ENCODE assay signal across 11 cellular contexts in the genomic region with DNA sequence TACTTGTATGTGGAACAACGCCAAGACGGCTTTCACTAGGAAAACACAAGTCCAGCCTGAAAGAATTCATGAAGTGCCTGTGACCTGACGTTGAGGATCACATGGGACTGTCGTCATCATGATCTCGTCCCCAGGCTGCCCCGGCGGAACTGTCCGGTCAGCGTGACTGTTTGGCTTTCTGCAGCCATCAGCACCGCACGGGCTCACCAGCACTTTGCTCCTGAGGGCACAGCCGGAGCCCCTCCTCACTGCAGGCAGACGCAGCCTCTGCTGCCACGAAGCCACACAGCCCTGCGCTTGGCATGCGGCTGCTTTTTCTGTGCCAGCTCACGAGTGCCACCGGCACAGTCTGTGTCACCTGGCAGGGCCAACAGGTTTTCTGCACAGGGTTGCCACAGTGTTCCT. TPM values are rescaled to one million over a fixed set of nuclear protein-coding genes. Genes with fewer than 3 reads are reported as not detected.
A peak's percentile ranks its signal among the peaks of the same experiment; 100 is the strongest.
DNase-seq lines count a peak whose midpoint lies in the region; ATAC-seq, FAIRE-seq and TF ChIP-seq lines count a peak whose summit lies in the region.
"Had no signal": no experiment of that assay in that cellular context is flagged by ENCODE, and none has a peak within 500 bp of the region (broad histone marks: within the 10 kb centered on the region; RNA-seq: fewer than 3 reads in every experiment).

No MANE protein-coding gene starts in this region.

- intact Hi-C loops in lower lobe of right lung (cut with DNase I) (no loop called here), thyroid gland (cut with DNase I) (no loop called here)

- H3K4me1 ChIP-seq in lower lobe of right lung (peaks cover 13% of the 10 kb centered on the region), thyroid gland (peaks cover 4 to 18% of the 10 kb centered on the region in 2 donors)

- 49 to 67% methylated on average over 9 to 11 of the region's 18 CpGs for WGBS in thyroid gland, 2 donors

- TF ChIP-seq CTCF in lower lobe of right lung (IDR thresholded peaks at IDR 0.05) = no peak
- no peak for TF ChIP-seq CTCF in thyroid gland (IDR thresholded peaks at IDR 0.05)

- FAIRE-seq in HTR-8/SVneo (lab: Jason Lieb, UNC) = peak; percentile 63
- FAIRE-seq: H1 had no signal

- DNase-seq in HTR-8/SVneo (ENCODE audit: insufficient read length, low spot score) (no peak), dermis microvascular lymphatic vessel endothelial cell (ENCODE audit: low read depth in 2 of 2) (peak; percentile 43), lower lobe of right lung (no peak), thyroid gland (peak; percentile 85 to 87), NCI-H345 treated with DMSO at 0.1 percent for 48 hours (lab: John Stamatoyannopoulos, UW; ENCODE audit: unreplicated experiment) (no peak), COLO668 (lab: John Stamatoyannopoulos, UW; ENCODE audit: unreplicated experiment) (no peak), NCI-H526 (lab: John Stamatoyannopoulos, UW) (no peak)
- DNase-seq: SHP77 treated with DMSO at 0.1 percent for 48 hours; stimulated activated CD4-positive, alpha-beta T cell treated with anti-CD3 and anti-CD28 coated beads, Interleukin-4, amount 100 ng/mL, for 4 hours had no signal

- ATAC-seq in lower lobe of right lung (peak; percentile 64 to 84), GM19455 (IDR thresholded peaks at IDR 0.05; ENCODE audit: unreplicated experiment) (no peak)

- H3K9me3 ChIP-seq in lower lobe of right lung (no peaks in the 10 kb centered on the region), thyroid gland (no peaks in the 10 kb centered on the region)

- peaks cover 88% of the 10 kb centered on the region for H3K36me3 ChIP-seq in lower lobe of right lung
- peaks cover 23 to 26% of the 10 kb centered on the region in 2 donors for H3K36me3 ChIP-seq in thyroid gland

- H3K27me3 ChIP-seq in lower lobe of right lung (ENCODE audit: low read depth) = no peaks in the 10 kb centered on the region
- H3K27me3 ChIP-seq in thyroid gland = no peaks in the 10 kb centered on the region

- H3K27ac ChIP-seq in lower lobe of right lung (peak overlapping the region; percentile 75), thyroid gland (peak overlapping the region; percentile 89 to 92 (median 89))

- TF ChIP-seq POLR2A in thyroid gland (IDR thresholded peaks at IDR 0.05) = peak in 1 of 2 donors; percentile 66

- H3K4me3 ChIP-seq in lower lobe of right lung (no peak overlapping the region), thyroid gland (replicated peaks in 1 of 3) (no peak overlapping the region)

RNA-seq across cellular contexts. Expression of gene GET4, which starts 9.4 kb away (rescaled TPM):
- total RNA-seq in dermis microvascular lymphatic vessel endothelial cell (30.3 and 43.0 TPM in 2 replicates), lower lobe of right lung (31.7 TPM), thyroid gland (10 to 100 TPM; 29.2 to 38.7 (median 34.3) TPM)

RNA-seq across cellular contexts. Expression of gene SUN1, which starts 34.7 kb away (rescaled TPM):
- total RNA-seq in dermis microvascular lymphatic vessel endothelial cell (132 and 134 TPM in 2 replicates), lower lobe of right lung (111 TPM), thyroid gland (100 to 1,000 TPM; 146 to 260 (median 186) TPM)

Comparison
In these comparisons a context has a peak if more than half of its experiments do, and no peak if none do; other contexts are left out.
1. DNase-seq: peak in dermis microvascular lymphatic vessel endothelial cell (2 of 2) and thyroid gland (2 of 2); none in HTR-8/SVneo (single experiment), lower lobe of right lung (single experiment), NCI-H345 treated with DMSO at 0.1 percent for 48 hours (single experiment), COLO668 (single experiment) and NCI-H526 (0 of 2).